In genomic region chr5:147876141-147876540, GRCh38 we compare ENCODE assay signal across 18 cellular contexts. TPM values are rescaled to one million over a fixed set of nuclear protein-coding genes. Genes with fewer than 3 reads are reported as not detected.
A peak's percentile ranks its signal among the peaks of the same experiment; 100 is the strongest.
DNase-seq lines count a peak whose midpoint lies in the region; ATAC-seq and TF ChIP-seq lines count a peak whose summit lies in the region.
"Had no signal": no experiment of that assay in that cellular context is flagged by ENCODE, and none has a peak within 500 bp of the region (broad histone marks: within the 10 kb centered on the region; RNA-seq: fewer than 3 reads in every experiment).

No MANE protein-coding gene starts in this region.

- no peak overlapping the region for H3K9ac ChIP-seq in HUES48 (ENCODE audit: low read depth, low read length)
- H3K9ac ChIP-seq: BLaER1 treated with 17β-estradiol and CSF1 and Interleukin-3, amounts not matched to agents 10 nM and 100 nM had no signal

- POLR2A ChIA-PET in WTC11 (lab: Charles Lee): interaction anchor here (1.3 kb wide), 1 partner anchor 11 kb away, joined by 3 read pairs; no protein-coding TSS in a partner anchor

- H3K36me3 ChIP-seq in HUES48 (ENCODE audit: control insufficient read depth, insufficient read depth, low read length): peaks cover 11% of the 10 kb centered on the region
- H3K36me3 ChIP-seq: BLaER1 treated with 17β-estradiol and CSF1 and Interleukin-3, amounts not matched to agents 10 nM and 100 nM had no signal

- H3K9me3 Mint-ChIP-seq in WTC11: no peaks in the 10 kb centered on the region
- no peaks in the 10 kb centered on the region for H3K9me3 Mint-ChIP-seq in nephron
- H3K9me3 Mint-ChIP-seq: CD8-positive, alpha-beta T cell; IgD-negative memory B cell had no signal

- H3K4me1 Mint-ChIP-seq in WTC11: peaks cover 70% of the 10 kb centered on the region
- H3K4me1 Mint-ChIP-seq in nephron: no peaks in the 10 kb centered on the region
- H3K4me1 Mint-ChIP-seq: B cell had no signal

- H3K4me3 ChIP-seq in HUES48 (ENCODE audit: low read depth, low read length): no peak overlapping the region
- H3K4me3 ChIP-seq: BLaER1 treated with 17β-estradiol and CSF1 and Interleukin-3, amounts not matched to agents 10 nM and 100 nM had no signal

- H3K27me3 Mint-ChIP-seq in WTC11 (ENCODE audit: low read depth): no peaks in the 10 kb centered on the region
- peaks cover 37% of the 10 kb centered on the region for H3K27me3 Mint-ChIP-seq in nephron (ENCODE audit: low read depth)
- H3K27me3 Mint-ChIP-seq: B cell had no signal

- ATAC-seq in WTC11: no peak
- ATAC-seq in HG02970 (IDR thresholded peaks at IDR 0.05; ENCODE audit: low FRiP score, unreplicated experiment): no peak
- ATAC-seq: CD8-positive, alpha-beta T cell; HepG2 had no signal

- H3K4me3 Mint-ChIP-seq in WTC11: peak overlapping the region; percentile 26; the same call in 1 of the 2 replicates
- no peak overlapping the region for H3K4me3 Mint-ChIP-seq in nephron
- H3K4me3 Mint-ChIP-seq: B cell; CD8-positive, alpha-beta T cell; IgD-negative memory B cell had no signal

- H3K27me3 ChIP-seq in HUES48 (ENCODE audit: control insufficient read depth, insufficient read depth, low read length): no peaks in the 10 kb centered on the region
- H3K27me3 ChIP-seq: BLaER1 treated with 17β-estradiol and CSF1 and Interleukin-3, amounts not matched to agents 10 nM and 100 nM had no signal

- CTCF ChIA-PET in WTC11 (lab: Charles Lee): no interaction called here

- TF ChIP-seq CTCF in WTC11 (IDR thresholded peaks at IDR 0.05): no peak
- TF ChIP-seq CTCF in nephron (IDR thresholded peaks at IDR 0.05; ENCODE audit: unreplicated experiment in 3 of 3): no peak

- DNase-seq in WTC11 (ENCODE audit: low spot score) (no peak), NCI-H1694 treated with DMSO at 0.1 percent for 48 hours (lab: John Stamatoyannopoulos, UW) (no peak), HT-29 (ENCODE audit: low spot score) (no peak)
- DNase-seq: CD8-positive, alpha-beta T cell; DMS79 treated with DMSO at 0.1 percent for 48 hours; GF-D8; HCEC 1CT; KBM-7 had no signal

- H3K4me1 ChIP-seq in HUES48 (ENCODE audit: control insufficient read depth, insufficient read depth, low read length): peaks cover 38% of the 10 kb centered on the region
- H3K4me1 ChIP-seq: BLaER1 treated with 17β-estradiol and CSF1 and Interleukin-3, amounts not matched to agents 10 nM and 100 nM had no signal

- peak overlapping the region; percentile 98 for H3K27ac Mint-ChIP-seq in WTC11
- peak overlapping the region; percentile 32 to 85 (median 55) for H3K27ac Mint-ChIP-seq in nephron
- H3K27ac Mint-ChIP-seq: B cell; CD8-positive, alpha-beta T cell; IgD-negative memory B cell had no signal

- peak overlapping the region; percentile 100 for H3K27ac ChIP-seq in HUES48 (ENCODE audit: low read depth, low read length)
- H3K27ac ChIP-seq: BLaER1 treated with 17β-estradiol and CSF1 and Interleukin-3, amounts not matched to agents 10 nM and 100 nM had no signal

- peaks cover 34% of the 10 kb centered on the region for H3K36me3 Mint-ChIP-seq in WTC11
- no peaks in the 10 kb centered on the region for H3K36me3 Mint-ChIP-seq in nephron (ENCODE audit: low read depth)
- H3K36me3 Mint-ChIP-seq: CD8-positive, alpha-beta T cell; IgD-negative memory B cell had no signal

- no peaks in the 10 kb centered on the region for H3K9me3 ChIP-seq in HUES48 (ENCODE audit: control insufficient read depth, insufficient read depth, low read length)
- H3K9me3 ChIP-seq: BLaER1 treated with 17β-estradiol and CSF1 and Interleukin-3, amounts not matched to agents 10 nM and 100 nM had no signal

TF ChIP-seq in WTC11, 78 proteins besides CTCF, POLR2A, EP300 and RAD21:
- TF ChIP-seq, protein P1, sequence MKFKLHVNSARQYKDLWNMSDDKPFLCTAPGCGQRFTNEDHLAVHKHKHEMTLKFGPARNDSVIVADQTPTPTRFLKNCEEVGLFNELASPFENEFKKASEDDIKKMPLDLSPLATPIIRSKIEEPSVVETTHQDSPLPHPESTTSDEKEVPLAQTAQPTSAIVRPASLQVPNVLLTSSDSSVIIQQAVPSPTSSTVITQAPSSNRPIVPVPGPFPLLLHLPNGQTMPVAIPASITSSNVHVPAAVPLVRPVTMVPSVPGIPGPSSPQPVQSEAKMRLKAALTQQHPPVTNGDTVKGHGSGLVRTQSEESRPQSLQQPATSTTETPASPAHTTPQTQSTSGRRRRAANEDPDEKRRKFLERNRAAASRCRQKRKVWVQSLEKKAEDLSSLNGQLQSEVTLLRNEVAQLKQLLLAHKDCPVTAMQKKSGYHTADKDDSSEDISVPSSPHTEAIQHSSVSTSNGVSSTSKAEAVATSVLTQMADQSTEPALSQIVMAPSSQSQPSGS (CRISPR knock-in tag; IDR thresholded peaks at IDR 0.05; ENCODE audit: borderline replicate concordance, low read depth): no peak
- peak; percentile 99 for TF ChIP-seq ZNF121 (CRISPR knock-in tag; IDR thresholded peaks at IDR 0.05)

RNA-seq across cellular contexts. Expression of gene SCGB3A2, which starts 2.4 kb away (rescaled TPM):
- total RNA-seq in WTC11 (2021): 57.3 to 79.1 TPM (median 66.0 TPM) in 3 replicates
- total RNA-seq in HT-29 (2014; rRNA removed; shearing (Covaris generic)): not detected in 2 replicates
- total RNA-seq: A172; B cell; Calu3; CD8-positive, alpha-beta T cell; H4; HepG2 had no signal

RNA-seq across cellular contexts. Expression of gene C5orf46, which starts 30.2 kb away (rescaled TPM):
- total RNA-seq in WTC11 (2021): not detected in 3 replicates
- not detected in 2 replicates for total RNA-seq in HT-29 (2014; rRNA removed; shearing (Covaris generic))
- total RNA-seq: A172; B cell; CD8-positive, alpha-beta T cell; HepG2 had no signal

RNA-seq across cellular contexts. Expression of gene SPINK1, which starts 44.7 kb away (rescaled TPM):
- 5.4 to 10.6 TPM (median 5.5 TPM) in 3 replicates for total RNA-seq in WTC11 (2021)
- 21.4 and 22.5 TPM in 2 replicates for total RNA-seq in HT-29 (2014; rRNA removed; shearing (Covaris generic))
- total RNA-seq: B cell; CD8-positive, alpha-beta T cell; H4 had no signal

Comparison
In these comparisons a context has a peak if more than half of its experiments do, and no peak if none do; other contexts are left out.
1. RNA of gene SCGB3A2, which starts 2.4 kb away (total RNA-seq): 57.3 to 79.1 TPM in WTC11; not detected in HT-29; every median in the first group is over 10 times any median in the second.